Comparison of ENCODE assay signal across 6 cellular contexts in genomic region chr16:11726008-11726407, GRCh38.
"Had no signal": no experiment of that assay in that cellular context is flagged by ENCODE, and none has a peak within 500 bp of the region (broad histone marks: within the 10 kb centered on the region; RNA-seq: fewer than 3 reads in every experiment).

No MANE protein-coding gene starts in this region.

- H3K27me3 ChIP-seq: brain microvascular endothelial cell, tibial artery had no signal

- H3K9me3 ChIP-seq: tibial artery had no signal

- H3K27ac ChIP-seq: brain microvascular endothelial cell, tibial artery had no signal

- H3K4me3 ChIP-seq: tibial artery had no signal

- DNase-seq: amygdala; brain microvascular endothelial cell; cerebellar nuclear complex; erythroblast; stimulated activated CD4-positive, alpha-beta T cell treated with anti-CD3 and anti-CD28 coated beads, Interleukin-4, amount 100 ng/mL, for 4 hours; tibial artery had no signal
